Comparison of ENCODE assay signal across 1 cellular context in the genomic region with DNA sequence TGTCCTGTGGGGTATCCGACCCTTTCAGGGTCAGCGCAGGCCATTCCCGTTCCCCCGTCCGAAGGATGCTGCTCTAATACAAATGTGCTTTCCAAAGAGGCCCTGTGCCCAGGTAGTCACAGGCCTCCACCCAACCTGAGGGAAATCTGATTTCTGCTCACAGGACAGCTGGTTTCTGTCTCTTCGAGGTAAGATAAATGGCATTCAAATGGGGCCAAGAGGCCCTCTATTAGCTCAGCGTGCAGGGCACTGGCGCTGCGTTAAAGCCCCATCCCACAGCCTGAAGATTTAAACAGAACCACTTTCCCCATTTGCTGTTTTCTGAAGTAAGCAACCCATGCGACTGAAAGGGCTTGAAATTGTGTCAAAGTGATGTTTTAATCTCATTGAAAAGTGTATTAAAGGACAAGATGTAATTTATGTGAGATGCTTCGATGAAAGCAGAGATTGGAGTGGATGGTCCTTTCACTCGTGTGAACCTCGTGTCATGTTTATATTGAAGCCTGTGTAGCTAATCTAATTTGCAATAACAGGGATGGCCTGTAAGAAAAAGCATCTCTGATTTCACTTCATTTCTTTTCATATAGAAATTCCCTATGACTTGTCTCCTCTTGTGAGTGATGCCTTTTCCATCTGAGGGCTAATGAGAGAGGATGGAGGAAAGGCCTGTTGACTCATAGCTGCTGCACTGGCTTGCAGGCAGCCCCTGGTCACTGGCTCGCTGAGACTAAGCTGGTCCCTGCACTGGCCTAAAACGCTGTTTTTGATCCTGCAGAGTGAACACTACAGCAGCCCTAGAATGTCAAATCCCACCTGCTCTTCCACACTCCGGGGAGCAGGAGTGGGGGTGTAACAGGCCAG.
A peak's percentile ranks its signal among the peaks of the same experiment; 100 is the strongest.
TF ChIP-seq lines count a peak whose summit lies in the region.

No MANE protein-coding gene starts in this region.

TF ChIP-seq in H1, 55 proteins besides CTCF, POLR2A, EP300 and RAD21:
- TF ChIP-seq CBX8 (IDR thresholded peaks at IDR 0.05; ENCODE audit: borderline replicate concordance, low read depth, low read length): 0 out of 2 replicates have a peak, but pooled peaks have one; percentile 77
- TF ChIP-seq KDM4A (IDR thresholded peaks at IDR 0.05; ENCODE audit: low read depth, low read length, severe bottlenecking): no peak
- TF ChIP-seq BRCA1 (IDR thresholded peaks at IDR 0.05; ENCODE audit: low read depth, low read length): no peak
- peak; percentile 29 for TF ChIP-seq EZH2 (IDR thresholded peaks at IDR 0.05; ENCODE audit: low read depth, low read length, severe bottlenecking)
- TF ChIP-seq ASH2L (IDR thresholded peaks at IDR 0.05; ENCODE audit: low read length): peak; percentile 2
- peak; percentile 23; the same call in 1 of the 2 replicates for TF ChIP-seq SUZ12 (IDR thresholded peaks at IDR 0.05; ENCODE audit: low read length)
- TF ChIP-seq RNF2 (IDR thresholded peaks at IDR 0.05; ENCODE audit: borderline replicate concordance, low read depth, low read length, missing control alignments, poor library complexity, severe bottlenecking): peak; percentile 77
